ENCODE assay signal across 9 cellular contexts in the genomic region with DNA sequence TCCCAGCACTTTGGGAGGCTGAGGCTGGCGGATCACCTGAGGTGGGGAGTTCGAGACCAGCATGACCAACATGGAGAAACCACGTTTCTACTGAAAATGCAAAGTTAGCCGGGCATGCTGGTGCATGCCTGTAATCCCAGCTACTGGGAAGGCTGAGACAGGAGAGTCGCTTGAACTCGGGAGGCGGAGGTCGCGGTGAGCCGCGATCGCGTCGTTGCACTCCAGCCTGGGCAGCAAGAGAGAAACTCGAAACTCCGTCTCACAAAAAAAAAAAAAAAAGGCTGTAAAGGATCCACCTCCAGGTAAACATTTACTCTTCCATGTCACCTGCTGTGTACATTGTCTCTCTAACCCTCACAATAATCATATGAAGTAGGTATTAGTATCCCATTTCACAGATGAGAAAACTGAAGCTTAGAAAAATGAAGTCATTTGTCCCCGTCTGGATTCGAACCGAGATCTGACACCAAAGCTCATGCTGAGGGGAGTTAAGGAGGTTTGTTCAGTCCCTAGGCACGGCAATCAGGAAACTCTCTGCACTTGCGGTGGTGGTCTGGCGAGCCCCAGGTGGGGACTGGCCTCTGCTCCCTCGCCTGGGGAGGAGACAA. TPM values are rescaled to one million over a fixed set of nuclear protein-coding genes. Genes with fewer than 3 reads are reported as not detected.
DNase-seq lines count a peak whose midpoint lies in the region; ATAC-seq and TF ChIP-seq lines count a peak whose summit lies in the region.
"Had no signal": no experiment of that assay in that cellular context is flagged by ENCODE, and none has a peak within 500 bp of the region (broad histone marks: within the 10 kb centered on the region; RNA-seq: fewer than 3 reads in every experiment).

No MANE protein-coding gene starts in this region.

- H3K9me2 ChIP-seq in DOHH2 (replicated peaks; ENCODE audit: control insufficient read depth, low read length) (no peaks in the 10 kb centered on the region), Karpas-422 (replicated peaks; ENCODE audit: insufficient read depth, low read length) (no peaks in the 10 kb centered on the region)

- H3K36me3 ChIP-seq in DOHH2 (ENCODE audit: control insufficient read depth, low read length) = peaks cover 42% of the 10 kb centered on the region
- peaks cover 36% of the 10 kb centered on the region for H3K36me3 ChIP-seq in Karpas-422 (ENCODE audit: insufficient read depth, low read length)
- H3K36me3 ChIP-seq in duodenal mucosa (ENCODE audit: control insufficient read depth in 1 of 2, insufficient read depth in 2 of 2, low read length in 2 of 2) = no peaks in the 10 kb centered on the region

- H4K20me1 ChIP-seq in DOHH2 (ENCODE audit: control insufficient read depth, insufficient read depth, low read depth, low read length) = peaks cover 11% of the 10 kb centered on the region; the same call in 1 of the 2 replicates
- H4K20me1 ChIP-seq in Karpas-422 (ENCODE audit: insufficient read depth, low read depth, low read length) = peaks cover 25% of the 10 kb centered on the region

- H3K4me1 ChIP-seq in DOHH2 (ENCODE audit: control insufficient read depth, low read length) = peaks cover 34% of the 10 kb centered on the region
- peaks cover 17% of the 10 kb centered on the region for H3K4me1 ChIP-seq in Karpas-422 (ENCODE audit: low read length)
- H3K4me1 ChIP-seq in duodenal mucosa (ENCODE audit: control insufficient read depth in 1 of 2, insufficient read depth in 2 of 2, low read length in 2 of 2) = peaks cover 6 to 7% of the 10 kb centered on the region in 2 donors

- ATAC-seq in omental fat pad (ENCODE audit: low FRiP score) (peak; percentile 26), HG03175 (IDR thresholded peaks at IDR 0.05; ENCODE audit: unreplicated experiment) (no peak), GM21423 (IDR thresholded peaks at IDR 0.05; ENCODE audit: unreplicated experiment) (no peak)

- peak overlapping the region; percentile 72 for H3K27ac ChIP-seq in DOHH2 (ENCODE audit: low read depth, low read length)
- no peak overlapping the region for H3K27ac ChIP-seq in Karpas-422 (ENCODE audit: low read length)
- H3K27ac ChIP-seq in duodenal mucosa (ENCODE audit: low read depth, low read length) = no peak overlapping the region

- H3K9ac ChIP-seq in Karpas-422 (ENCODE audit: low read length) (peak overlapping the region; percentile 98), duodenal mucosa (ENCODE audit: low read depth in 1 of 2, low read length in 2 of 2) (no peak overlapping the region)

- DNase-seq in Karpas-422 (no peak), omental fat pad (ENCODE audit: low spot score) (no peak), cerebellum (ENCODE audit: low spot score) (no peak), NCI-H1092 treated with DMSO at 0.1 percent for 48 hours (lab: John Stamatoyannopoulos, UW) (no peak)
- DNase-seq: SHP77 treated with DMSO at 0.1 percent for 48 hours had no signal

- H3F3A ChIP-seq in DOHH2 (ENCODE audit: control insufficient read depth, insufficient read depth) = peaks cover 4% of the 10 kb centered on the region; the same call in 1 of the 2 replicates

- peak overlapping the region; percentile 86 for H2AFZ ChIP-seq in Karpas-422 (ENCODE audit: low read length)

- H3K79me2 ChIP-seq in DOHH2 (ENCODE audit: control insufficient read depth, low read length) (peaks cover 48% of the 10 kb centered on the region), Karpas-422 (ENCODE audit: low read length) (peaks cover 44% of the 10 kb centered on the region)

- peak overlapping the region; percentile 73 for H3K4me2 ChIP-seq in DOHH2 (ENCODE audit: low read length)
- peak overlapping the region; percentile 91 for H3K4me2 ChIP-seq in Karpas-422 (ENCODE audit: low read depth, low read length, poor library complexity, severe bottlenecking)

- H3K9me3 ChIP-seq in DOHH2 (ENCODE audit: control insufficient read depth, insufficient read depth, low read length) (peaks cover 9% of the 10 kb centered on the region), Karpas-422 (ENCODE audit: low read length) (peaks cover 11% of the 10 kb centered on the region), duodenal mucosa (ENCODE audit: control insufficient read depth in 1 of 2, low read length in 2 of 2) (peaks cover 2 to 7% of the 10 kb centered on the region in 2 donors)

- no peak for TF ChIP-seq CTCF in DOHH2 (IDR thresholded peaks at IDR 0.05; ENCODE audit: low read depth, low read length, poor library complexity, severe bottlenecking)
- TF ChIP-seq CTCF in omental fat pad (IDR thresholded peaks at IDR 0.05) = no peak

- peak overlapping the region; percentile 75 for H3K4me3 ChIP-seq in DOHH2 (ENCODE audit: low read length)
- H3K4me3 ChIP-seq in Karpas-422 (ENCODE audit: low read length) = peak overlapping the region; percentile 94
- H3K4me3 ChIP-seq in duodenal mucosa (ENCODE audit: low read depth in 1 of 2, low read length in 2 of 2) = peak overlapping the region; percentile 57 to 75

- no peaks in the 10 kb centered on the region for H3K27me3 ChIP-seq in DOHH2 (ENCODE audit: control insufficient read depth, low read length)
- no peaks in the 10 kb centered on the region; the same call in 1 of the 2 replicates for H3K27me3 ChIP-seq in Karpas-422 (ENCODE audit: low read length)
- no peaks in the 10 kb centered on the region for H3K27me3 ChIP-seq in duodenal mucosa (ENCODE audit: control insufficient read depth in 1 of 2, insufficient read depth in 2 of 2, low read length in 2 of 2)

RNA-seq across cellular contexts. Expression of a gene that starts 0.5 kb away (rescaled TPM):
- 199 and 255 TPM in 2 replicates for total RNA-seq in Karpas-422 (2014; rRNA removed; shearing (Covaris generic); ENCODE audit: low replicate concordance)
- total RNA-seq in omental fat pad (10 to 100 TPM; 28.4 to 55.6 (median 41.3) TPM), cerebellum (5.8 TPM)

RNA-seq across cellular contexts. Expression of a gene that starts 53.0 kb away (rescaled TPM):
- total RNA-seq in Karpas-422 (2014; rRNA removed; shearing (Covaris generic); ENCODE audit: low replicate concordance) = 20.9 and 28.3 TPM in 2 replicates
- total RNA-seq in omental fat pad (10 to 100 TPM in 1 of 4 donors, 1 to 10 TPM in 3; 5.8 to 16.1 (median 6.3) TPM), cerebellum (27.4 TPM)
